6 cellular contexts compared by ENCODE assay signal in the genomic region with DNA sequence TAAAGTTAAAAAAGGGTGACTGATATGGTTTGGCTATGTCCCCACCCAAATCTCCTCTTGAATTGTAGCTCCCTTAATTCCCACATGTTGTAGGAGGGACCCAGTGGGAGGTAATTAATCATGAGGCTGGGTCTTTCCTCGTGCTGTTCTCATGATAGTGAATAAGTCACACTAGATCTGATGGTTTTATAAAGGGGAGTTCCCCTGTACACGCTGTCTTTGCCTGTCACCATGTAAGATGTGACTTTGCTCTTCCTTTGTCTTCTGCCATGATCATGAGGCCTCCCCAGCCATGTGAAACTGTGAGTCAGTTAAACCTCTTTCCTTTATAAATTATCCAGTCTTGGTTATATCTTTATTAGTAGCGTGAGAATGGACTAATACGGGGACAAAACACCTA. TPM values are rescaled to one million over a fixed set of nuclear protein-coding genes. Genes with fewer than 3 reads are reported as not detected.
DNase-seq lines count a peak whose midpoint lies in the region; ATAC-seq, FAIRE-seq and TF ChIP-seq lines count a peak whose summit lies in the region.
"Not testable (repeated sequence)": the region's sequence is repeated elsewhere in the genome, so short reads cannot be mapped to it uniquely, and the experiment has no call there.

No MANE protein-coding gene starts in this region.

- H4K12ac ChIP-seq in trophoblast cell (ENCODE audit: low read depth, low read length): not testable (repeated sequence)

- not testable (repeated sequence) for H3K79me2 ChIP-seq in H9 (ENCODE audit: insufficient read depth, low read length); trophoblast cell (ENCODE audit: control insufficient read depth, insufficient read depth, low read length, poor library complexity)

- not testable (repeated sequence) for H2AK5ac ChIP-seq in H9 (ENCODE audit: insufficient read length, low read length); trophoblast cell (ENCODE audit: low read length)

- H3K27me3 Mint-ChIP-seq in H9 (ENCODE audit: low read depth); activated CD8-positive, alpha-beta T cell treated with anti-CD3 and anti-CD28 coated beads for 36 hours; activated naive CD4-positive, alpha-beta T cell treated with anti-CD3 and anti-CD28 coated beads for 36 hours (ENCODE audit: low read depth): not testable (repeated sequence)

- not testable (repeated sequence) for H2BK20ac ChIP-seq in H9 (ENCODE audit: low read depth, low read length, poor library complexity, severe bottlenecking)

- H3K4me1 ChIP-seq in H9 (ENCODE audit: insufficient read depth, low read length); trophoblast cell (ENCODE audit: control insufficient read depth in 1 of 2, insufficient read depth in 2 of 2, low read length in 2 of 2): not testable (repeated sequence)

- not testable (repeated sequence) for H3K9me3 ChIP-seq in H9 (ENCODE audit: control insufficient read depth, low read depth, low read length); trophoblast cell (ENCODE audit: insufficient read depth, low read depth, low read length)

- not testable (repeated sequence) for H3K9ac ChIP-seq in H9 (ENCODE audit: extremely low read depth, insufficient read length, low read length); trophoblast cell (ENCODE audit: low read length)

- H3K36me3 ChIP-seq in trophoblast cell (ENCODE audit: control insufficient read depth in 1 of 2, insufficient read depth in 2 of 2, low read length in 2 of 2): not testable (repeated sequence)

- no CpG with 5 or more reads among the region's 4 CpGs for WGBS in H9 (ENCODE audit: extremely low coverage, insufficient read length, low lambda C conversion rate)
- WGBS in trophoblast cell (ENCODE audit: extremely low coverage, insufficient coverage, insufficient read length): no CpG with 5 or more reads among the region's 4 CpGs

- H3K27ac ChIP-seq in H9 (ENCODE audit: insufficient read length, low read depth, low read length); trophoblast cell (ENCODE audit: low read depth, low read length): not testable (repeated sequence)

- H3T11ph ChIP-seq in H9 (ENCODE audit: low read length): not testable (repeated sequence)

- CTCF ChIA-PET in activated CD8-positive, alpha-beta T cell treated with anti-CD3 and anti-CD28 coated beads for 36 hours (lab: Charles Lee); activated naive CD4-positive, alpha-beta T cell treated with anti-CD3 and anti-CD28 coated beads for 36 hours (lab: Charles Lee): not testable (repeated sequence)

- not testable (repeated sequence) for H2BK120ac ChIP-seq in H9 (ENCODE audit: low read depth, low read length, poor library complexity, severe bottlenecking); trophoblast cell (ENCODE audit: insufficient read depth, low read length, poor library complexity)

- DNase-seq in GM12892 (ENCODE audit: insufficient read length); H9; trophoblast cell; stimulated activated effector memory CD8-positive, alpha-beta T cell treated with anti-CD3 and anti-CD28 coated beads, Interleukin-12 subunit alpha, Interleukin-12 subunit beta, amount 100 ng/mL, for 72 hours (ENCODE audit: low spot score in 2 of 2): not testable (repeated sequence)
- DNase-seq in activated CD8-positive, alpha-beta T cell treated with anti-CD3 and anti-CD28 coated beads for 36 hours: peak; percentile 4
- peak; percentile 12 for DNase-seq in activated naive CD4-positive, alpha-beta T cell treated with anti-CD3 and anti-CD28 coated beads for 36 hours

- not testable (repeated sequence) for H3K4me2 ChIP-seq in H9 (ENCODE audit: insufficient read depth, insufficient read length, low read length); trophoblast cell (ENCODE audit: low read length)

- H3K4me1 Mint-ChIP-seq in H9: peaks cover 13 to 19% of the 10 kb centered on the region in 2 experiments
- H3K4me1 Mint-ChIP-seq in activated CD8-positive, alpha-beta T cell treated with anti-CD3 and anti-CD28 coated beads for 36 hours (ENCODE audit: low read depth); activated naive CD4-positive, alpha-beta T cell treated with anti-CD3 and anti-CD28 coated beads for 36 hours (ENCODE audit: low read depth): not testable (repeated sequence)
- peaks cover 16% of the 10 kb centered on the region for H3K4me1 Mint-ChIP-seq in stimulated activated effector memory CD8-positive, alpha-beta T cell treated with anti-CD3 and anti-CD28 coated beads, Interleukin-12 subunit alpha, Interleukin-12 subunit beta, amount 100 ng/mL, for 72 hours

- peak overlapping the region; percentile 15 to 23 (median 21); a peak in 3 of 7 replicates for H3K27ac Mint-ChIP-seq in H9
- not testable (repeated sequence) for H3K27ac Mint-ChIP-seq in activated CD8-positive, alpha-beta T cell treated with anti-CD3 and anti-CD28 coated beads for 36 hours; activated naive CD4-positive, alpha-beta T cell treated with anti-CD3 and anti-CD28 coated beads for 36 hours
- H3K27ac Mint-ChIP-seq in stimulated activated effector memory CD8-positive, alpha-beta T cell treated with anti-CD3 and anti-CD28 coated beads, Interleukin-12 subunit alpha, Interleukin-12 subunit beta, amount 100 ng/mL, for 72 hours: peak overlapping the region; percentile 53

- H3K18ac ChIP-seq in H9 (ENCODE audit: insufficient read length, low read depth, low read length); trophoblast cell (ENCODE audit: low read length): not testable (repeated sequence)

- not testable (repeated sequence) for H2BK12ac ChIP-seq in H9 (ENCODE audit: insufficient read length, low read depth, low read length); trophoblast cell (ENCODE audit: low read length)

- not testable (repeated sequence) for H4K8ac ChIP-seq in H9 (replicated peaks; ENCODE audit: insufficient read length, low read depth, low read length); trophoblast cell (ENCODE audit: low read depth, low read length)

- not testable (repeated sequence) for H2AFZ ChIP-seq in H9 (ENCODE audit: low read length); trophoblast cell (ENCODE audit: insufficient read depth, low read length, poor library complexity)

- not testable (repeated sequence) for H3K4ac ChIP-seq in H9 (ENCODE audit: low read depth, low read length); trophoblast cell (ENCODE audit: low read depth, low read length)

- H4K5ac ChIP-seq in H9 (ENCODE audit: insufficient read length, low read depth, low read length): not testable (repeated sequence)

- not testable (repeated sequence) for H3K9me3 Mint-ChIP-seq in H9; activated CD8-positive, alpha-beta T cell treated with anti-CD3 and anti-CD28 coated beads for 36 hours; activated naive CD4-positive, alpha-beta T cell treated with anti-CD3 and anti-CD28 coated beads for 36 hours; stimulated activated effector memory CD8-positive, alpha-beta T cell treated with anti-CD3 and anti-CD28 coated beads, Interleukin-12 subunit alpha, Interleukin-12 subunit beta, amount 100 ng/mL, for 72 hours

- intact Hi-C loops in activated CD8-positive, alpha-beta T cell treated with anti-CD3 and anti-CD28 coated beads for 36 hours (cut with micrococcal nuclease); activated naive CD4-positive, alpha-beta T cell treated with anti-CD3 and anti-CD28 coated beads for 36 hours (cut with micrococcal nuclease): not testable (repeated sequence)

- H3K23ac ChIP-seq in H9 (ENCODE audit: insufficient read length, low read depth, low read length); trophoblast cell (ENCODE audit: low read length): not testable (repeated sequence)

- TF ChIP-seq CTCF in H9 (conservative IDR thresholded peaks at IDR 0.05); activated CD8-positive, alpha-beta T cell treated with anti-CD3 and anti-CD28 coated beads for 36 hours (IDR thresholded peaks at IDR 0.05): not testable (repeated sequence)

- ATAC-seq in activated CD8-positive, alpha-beta T cell treated with anti-CD3 and anti-CD28 coated beads for 36 hours: peak; percentile 49
- ATAC-seq in stimulated activated effector memory CD8-positive, alpha-beta T cell treated with anti-CD3 and anti-CD28 coated beads, Interleukin-12 subunit alpha, Interleukin-12 subunit beta, amount 100 ng/mL, for 72 hours: not testable (repeated sequence)

- POLR2A ChIA-PET in activated CD8-positive, alpha-beta T cell treated with anti-CD3 and anti-CD28 coated beads for 36 hours (lab: Charles Lee): not testable (repeated sequence)

- not testable (repeated sequence) for H3K56ac ChIP-seq in H9 (ENCODE audit: insufficient read length, low read depth, low read length)

- H3K4me3 Mint-ChIP-seq in H9; activated CD8-positive, alpha-beta T cell treated with anti-CD3 and anti-CD28 coated beads for 36 hours; activated naive CD4-positive, alpha-beta T cell treated with anti-CD3 and anti-CD28 coated beads for 36 hours; stimulated activated effector memory CD8-positive, alpha-beta T cell treated with anti-CD3 and anti-CD28 coated beads, Interleukin-12 subunit alpha, Interleukin-12 subunit beta, amount 100 ng/mL, for 72 hours: not testable (repeated sequence)

- H4K20me1 ChIP-seq in H9 (ENCODE audit: control insufficient read depth, insufficient read depth, insufficient read length): not testable (repeated sequence)

- peak; percentile 70 for FAIRE-seq in GM12892 (lab: Jason Lieb, UNC)

- TF ChIP-seq POLR2A in GM12892 (IDR thresholded peaks at IDR 0.05; ENCODE audit: low read depth, low read length): not testable (repeated sequence)

- H3K79me1 ChIP-seq in H9 (ENCODE audit: insufficient read depth, low read depth, low read length, poor library complexity, severe bottlenecking); trophoblast cell (ENCODE audit: low read length): not testable (repeated sequence)

- not testable (repeated sequence) for H3K36me3 Mint-ChIP-seq in H9 (ENCODE audit: insufficient read depth in 1 of 3, low read depth in 3 of 3); activated CD8-positive, alpha-beta T cell treated with anti-CD3 and anti-CD28 coated beads for 36 hours (ENCODE audit: low read depth); stimulated activated effector memory CD8-positive, alpha-beta T cell treated with anti-CD3 and anti-CD28 coated beads, Interleukin-12 subunit alpha, Interleukin-12 subunit beta, amount 100 ng/mL, for 72 hours
- H3K36me3 Mint-ChIP-seq in activated naive CD4-positive, alpha-beta T cell treated with anti-CD3 and anti-CD28 coated beads for 36 hours (ENCODE audit: low read depth): peaks cover 12% of the 10 kb centered on the region

- H3K27me3 ChIP-seq in H9 (ENCODE audit: insufficient read depth, low read length); trophoblast cell (ENCODE audit: insufficient read depth, low read length): not testable (repeated sequence)

- H3K14ac ChIP-seq in H9 (ENCODE audit: insufficient read depth, low read length); trophoblast cell (ENCODE audit: low read length): not testable (repeated sequence)

- H3K4me3 ChIP-seq in trophoblast cell (ENCODE audit: low read depth, low read length): not testable (repeated sequence)

- H4K91ac ChIP-seq in H9 (ENCODE audit: insufficient read length, low read depth, low read length): not testable (repeated sequence)
- peak overlapping the region; percentile 5 for H4K91ac ChIP-seq in trophoblast cell (ENCODE audit: low read depth, low read length)

- not testable (repeated sequence) for H2BK5ac ChIP-seq in H9 (ENCODE audit: insufficient read length, low read length); trophoblast cell (ENCODE audit: low read depth, low read length, poor library complexity)

- not testable (repeated sequence) for H2BK15ac ChIP-seq in H9 (ENCODE audit: low read depth, low read length)

- H3K23me2 ChIP-seq in H9 (ENCODE audit: insufficient read length, low read depth, low read length, poor library complexity, severe bottlenecking): not testable (repeated sequence)

RNA-seq across cellular contexts. Expression of gene CWC27, which starts 50.6 kb away (rescaled TPM):
- 29.6 TPM for polyA plus RNA-seq in GM12892 (2012; ENCODE audit: missing spikeins)
- 41.9 TPM in 2 replicates for total RNA-seq in H9 (2021)
- total RNA-seq in activated CD8-positive, alpha-beta T cell treated with anti-CD3 and anti-CD28 coated beads for 36 hours: 10 to 100 TPM; 32.3 to 38.1 TPM
- 10 to 100 TPM; 35.8 to 39.8 TPM for total RNA-seq in activated naive CD4-positive, alpha-beta T cell treated with anti-CD3 and anti-CD28 coated beads for 36 hours
- 30.4 and 30.6 TPM in 2 replicates for polyA plus RNA-seq in trophoblast cell (2013)

RNA-seq across cellular contexts. Expression of gene SREK1IP1, which starts 50.9 kb away (rescaled TPM):
- 15.2 TPM for polyA plus RNA-seq in GM12892 (2012; ENCODE audit: missing spikeins)
- 24.2 and 28.6 TPM in 2 replicates for total RNA-seq in H9 (2021)
- total RNA-seq in activated CD8-positive, alpha-beta T cell treated with anti-CD3 and anti-CD28 coated beads for 36 hours: 10 to 100 TPM; 20.5 to 22.9 TPM
- total RNA-seq in activated naive CD4-positive, alpha-beta T cell treated with anti-CD3 and anti-CD28 coated beads for 36 hours: 10 to 100 TPM; 16.7 to 17.6 TPM
- 15.3 and 16.6 TPM in 2 replicates for polyA plus RNA-seq in trophoblast cell (2013)
